ENCODE assay signal across 8 cellular contexts in genomic region chr5:138492552-138493045, GRCh38. TPM values are rescaled to one million over a fixed set of nuclear protein-coding genes. Genes with fewer than 3 reads are reported as not detected.
A peak's percentile ranks its signal among the peaks of the same experiment; 100 is the strongest.
DNase-seq lines count a peak whose midpoint lies in the region; TF ChIP-seq lines count a peak whose summit lies in the region.

No MANE protein-coding gene starts in this region.

- H3K27me3 ChIP-seq in OCI-LY1 (ENCODE audit: insufficient read depth, low read length) = no peaks in the 10 kb centered on the region
- H3K27me3 ChIP-seq in endodermal cell (ENCODE audit: control insufficient read depth, insufficient read depth, low read length, poor library complexity, severe bottlenecking) = peaks cover 36% of the 10 kb centered on the region
- peaks cover 47% of the 10 kb centered on the region for H3K27me3 ChIP-seq in neutrophil

- H3K36me3 Mint-ChIP-seq in CD14-positive monocyte = peaks cover 0 to 3% of the 10 kb centered on the region in 2 donors
- H3K36me3 Mint-ChIP-seq in endodermal cell (ENCODE audit: low read depth) = no peaks in the 10 kb centered on the region

- H3F3A ChIP-seq in OCI-LY1 (ENCODE audit: insufficient read depth, low read length) = no peaks in the 10 kb centered on the region

- POLR2A ChIA-PET in HEK293T (lab: Yijun Ruan, JAX) = interaction anchor here (1.0 to 1.5 kb wide), 7 partner anchors 10 to 849 kb away, joined by 3 to 13 read pairs (median 4); partner anchors contain the start of genes CDC25C, EGR1 and PAIP2

- H3K27ac ChIP-seq in OCI-LY1 (ENCODE audit: low read depth, low read length, poor library complexity, severe bottlenecking) (no peak overlapping the region), endodermal cell (ENCODE audit: low read depth, low read length) (no peak overlapping the region), neutrophil (peak overlapping the region; percentile 61)

- WGBS in endodermal cell (ENCODE audit: insufficient coverage in 1 of 2, insufficient read length in 1 of 2), 2 experiments = 46 to 47% methylated on average over 3 to 10 of the region's 10 CpGs

- no peaks in the 10 kb centered on the region for H3K79me2 ChIP-seq in OCI-LY1 (ENCODE audit: insufficient read depth, low read length)

- H3K4me3 ChIP-seq in OCI-LY1 (ENCODE audit: low read depth, low read length, poor library complexity, severe bottlenecking) = peak overlapping the region; percentile 65
- peak overlapping the region; percentile 72 for H3K4me3 ChIP-seq in endodermal cell (ENCODE audit: low read length)
- H3K4me3 ChIP-seq in neutrophil (ENCODE audit: low read depth in 1 of 2, low read length in 1 of 2) = peak overlapping the region; percentile 72 to 94

- CTCF ChIA-PET in HEK293T (lab: Yijun Ruan, JAX) = interaction anchor here (2.5 kb wide), 1 partner anchor 12 kb away, joined by 16 read pairs; no protein-coding TSS in a partner anchor

- H3K4me1 ChIP-seq in OCI-LY1 (ENCODE audit: insufficient read depth, low read length, severe bottlenecking) (peaks cover 15% of the 10 kb centered on the region), endodermal cell (ENCODE audit: control insufficient read depth, insufficient read depth, low read length) (peaks cover 16% of the 10 kb centered on the region), neutrophil (ENCODE audit: control insufficient read depth in 1 of 2, insufficient read depth in 1 of 2, low read depth in 1 of 2, low read length in 1 of 2) (peaks cover 12 to 16% of the 10 kb centered on the region in 2 experiments)

- no peak for DNase-seq in CD14-positive monocyte (ENCODE audit: low spot score)
- peak; percentile 50 for DNase-seq in endodermal cell
- DNase-seq in SKM-1 (lab: John Stamatoyannopoulos, UW; ENCODE audit: unreplicated experiment) = no peak
- DNase-seq in NCI-H1436 treated with DMSO at 0.1 percent for 48 hours (lab: John Stamatoyannopoulos, UW) = no peak
- no peak for DNase-seq in HEK293T (ENCODE audit: extremely low spot score)
- DNase-seq in NCI-H526 (lab: John Stamatoyannopoulos, UW) = no peak

- H4K20me1 ChIP-seq in OCI-LY1 (ENCODE audit: insufficient read depth, low read length) = no peaks in the 10 kb centered on the region

- H3K9me2 ChIP-seq in OCI-LY1 (ENCODE audit: low read depth, low read length) = no peaks in the 10 kb centered on the region

- peak overlapping the region; percentile 95 for H3K4me2 ChIP-seq in OCI-LY1 (ENCODE audit: low read length)

- H3K4me1 Mint-ChIP-seq in CD14-positive monocyte (peaks cover 16% of the 10 kb centered on the region), endodermal cell (peaks cover 40% of the 10 kb centered on the region)

- H3K9me3 ChIP-seq in OCI-LY1 (ENCODE audit: low read length) (no peaks in the 10 kb centered on the region), endodermal cell (ENCODE audit: control insufficient read depth, low read length) (no peaks in the 10 kb centered on the region), neutrophil (no peaks in the 10 kb centered on the region)

- peak overlapping the region; percentile 80 to 93 for H3K4me3 Mint-ChIP-seq in CD14-positive monocyte
- peak overlapping the region; percentile 66 for H3K4me3 Mint-ChIP-seq in endodermal cell

- H3K9ac ChIP-seq in OCI-LY1 (ENCODE audit: low read length) = peak overlapping the region; percentile 67
- peak overlapping the region; percentile 30 for H3K9ac ChIP-seq in endodermal cell (ENCODE audit: extremely low read depth, low read length, poor library complexity, severe bottlenecking)

- H3K27ac Mint-ChIP-seq in CD14-positive monocyte = peak overlapping the region in 1 of 7 donors; percentile 61
- H3K27ac Mint-ChIP-seq in endodermal cell = peak overlapping the region; percentile 60

- H3K9me3 Mint-ChIP-seq in CD14-positive monocyte (peaks cover 0 to 6% (median 3%) of the 10 kb centered on the region in 7 donors), endodermal cell (no peaks in the 10 kb centered on the region)

- H2AFZ ChIP-seq in OCI-LY1 (ENCODE audit: low read length) = peak overlapping the region; percentile 58

- H3K36me3 ChIP-seq in OCI-LY1 (ENCODE audit: insufficient read depth, low read length) = no peaks in the 10 kb centered on the region
- H3K36me3 ChIP-seq in endodermal cell (ENCODE audit: control insufficient read depth, insufficient read depth, low read length) = no peaks in the 10 kb centered on the region
- no peaks in the 10 kb centered on the region for H3K36me3 ChIP-seq in neutrophil

- intact Hi-C loops in CD14-positive monocyte (cut with micrococcal nuclease) = loop anchor here (2.0 kb wide), 1 partner anchor 28 kb away; the partner anchor contains the start of gene EGR1 (in 2 of the 2)

- TF ChIP-seq CTCF in CD14-positive monocyte (IDR thresholded peaks at IDR 0.05) (no peak), OCI-LY1 (IDR thresholded peaks at IDR 0.05; ENCODE audit: low read length) (no peak), endodermal cell (conservative IDR thresholded peaks at IDR 0.05) (no peak), neutrophil (IDR thresholded peaks at IDR 0.05) (no peak)

- H3K27me3 Mint-ChIP-seq in CD14-positive monocyte (ENCODE audit: low read depth in 3 of 3) = peaks cover 39 to 45% (median 44%) of the 10 kb centered on the region in 3 donors
- peaks cover 32% of the 10 kb centered on the region for H3K27me3 Mint-ChIP-seq in endodermal cell (ENCODE audit: insufficient read depth)

TF ChIP-seq in HEK293T, 16 proteins besides CTCF, POLR2A, EP300 and RAD21:
- TF ChIP-seq FOXK2 (IDR thresholded peaks at IDR 0.05) (no peak), FOXA1 (IDR thresholded peaks at IDR 0.05) (no peak), LEF1 (IDR thresholded peaks at IDR 0.05; ENCODE audit: borderline replicate concordance) (no peak), FOXM1 (IDR thresholded peaks at IDR 0.05; ENCODE audit: borderline replicate concordance) (no peak), TARDBP (IDR thresholded peaks at IDR 0.05) (no peak), PKNOX1 (IDR thresholded peaks at IDR 0.05) (no peak), CTBP1 (IDR thresholded peaks at IDR 0.05; ENCODE audit: borderline replicate concordance) (no peak), ELF4 (IDR thresholded peaks at IDR 0.05) (no peak), SUZ12 (IDR thresholded peaks at IDR 0.05) (no peak), ZNF384 (IDR thresholded peaks at IDR 0.05) (no peak), HDGF (IDR thresholded peaks at IDR 0.05; ENCODE audit: borderline replicate concordance) (no peak), ARNT (IDR thresholded peaks at IDR 0.05) (no peak), L3MBTL2 (conservative IDR thresholded peaks at IDR 0.05) (no peak)

RNA-seq across cellular contexts. Expression of gene EGR1, which starts 27.3 kb away (rescaled TPM):
- 100 to 1,000 TPM in 1 of 2 donors, 1 to 10 TPM in 1; 8.4 to 105 TPM for polyA plus RNA-seq in CD14-positive monocyte
- total RNA-seq in endodermal cell = 10 to 100 TPM in 1 of 2 donors, 1 to 10 TPM in 1; 9.9 to 14.2 TPM
- polyA plus RNA-seq in endodermal cell (2013, experiment 1 of 2) = 10.7 TPM
- polyA plus RNA-seq in endodermal cell (2013, experiment 2 of 2) = 13.1 TPM

RNA-seq across cellular contexts. Expression of gene ETF1, which starts 50.4 kb away (rescaled TPM):
- polyA plus RNA-seq in CD14-positive monocyte = 10 to 100 TPM; 61.6 to 71.4 TPM
- 100 to 1,000 TPM; 106 to 109 TPM for total RNA-seq in endodermal cell
- 87.7 TPM for polyA plus RNA-seq in endodermal cell (2013, experiment 1 of 2)
- polyA plus RNA-seq in endodermal cell (2013, experiment 2 of 2) = 88.3 TPM

RNA-seq across cellular contexts. Expression of gene REEP2, which starts 53.7 kb away (rescaled TPM):
- polyA plus RNA-seq in CD14-positive monocyte = not detected
- total RNA-seq in endodermal cell = 10 to 100 TPM; 17.7 to 26.9 TPM
- 46.3 TPM for polyA plus RNA-seq in endodermal cell (2013, experiment 1 of 2)
- 43.3 TPM for polyA plus RNA-seq in endodermal cell (2013, experiment 2 of 2)
